1 cellular context compared by ENCODE assay signal in genomic region chr12:132411457-132411856, GRCh38.
A peak's percentile ranks its signal among the peaks of the same experiment; 100 is the strongest.
TF ChIP-seq lines count a peak whose summit lies in the region.

No MANE protein-coding gene starts in this region.

TF ChIP-seq in HEK293, 187 proteins besides CTCF, POLR2A, EP300 and RAD21 (continued from another document):
- no peak for TF ChIP-seq TSHZ1 (tag by site-specific recombination; IDR thresholded peaks at IDR 0.05; ENCODE audit: borderline replicate concordance)
- no peak for TF ChIP-seq ZNF791 (tag by site-specific recombination; IDR thresholded peaks at IDR 0.05)
- TF ChIP-seq SP7 (tag by site-specific recombination; IDR thresholded peaks at IDR 0.05) = no peak
- no peak for TF ChIP-seq ZNF302 (tag by site-specific recombination; IDR thresholded peaks at IDR 0.05; ENCODE audit: low read depth)
- 0 out of 2 replicates have a peak, but pooled peaks have one; percentile 13 for TF ChIP-seq EGR2 (tag by site-specific recombination; IDR thresholded peaks at IDR 0.05; ENCODE audit: low read depth)
- TF ChIP-seq ZFHX2 (tag by site-specific recombination; conservative IDR thresholded peaks at IDR 0.05) = peak; percentile 49; the same call in 1 of the 2 replicates
- TF ChIP-seq ZNF423 (tag by site-specific recombination; IDR thresholded peaks at IDR 0.05) = no peak
- no peak for TF ChIP-seq ZNF514 (tag by site-specific recombination; IDR thresholded peaks at IDR 0.05)
- TF ChIP-seq ZNF544 (tag by site-specific recombination; IDR thresholded peaks at IDR 0.05) = no peak
- no peak for TF ChIP-seq ZNF549 (tag by site-specific recombination; IDR thresholded peaks at IDR 0.05)
- no peak for TF ChIP-seq KLF7 (tag by site-specific recombination; IDR thresholded peaks at IDR 0.05; ENCODE audit: borderline replicate concordance)
- no peak for TF ChIP-seq ZNF148 (tag by site-specific recombination; IDR thresholded peaks at IDR 0.05; ENCODE audit: borderline replicate concordance)
- TF ChIP-seq ZXDB (tag by site-specific recombination; IDR thresholded peaks at IDR 0.05) = no peak
- no peak for TF ChIP-seq ZNF426 (tag by site-specific recombination; IDR thresholded peaks at IDR 0.05)
TF ChIP-seq in HEK293: peak in this region for 3.
